Comparison of ENCODE assay signal across 8 cellular contexts in genomic region chr4:244471-244870, GRCh38.
A peak's percentile ranks its signal among the peaks of the same experiment; 100 is the strongest.
DNase-seq lines count a peak whose midpoint lies in the region; ATAC-seq and TF ChIP-seq lines count a peak whose summit lies in the region.

No MANE protein-coding gene starts in this region.

- TF ChIP-seq EP300 in tibial nerve (IDR thresholded peaks at IDR 0.05) = no peak

- H3K4me1 ChIP-seq in DND-41 (ENCODE audit: insufficient read depth, low read length) (peaks cover 5% of the 10 kb centered on the region), tibial nerve (peaks cover 0 to 10% (median 3%) of the 10 kb centered on the region in 4 donors)

- H3K27me3 ChIP-seq in DND-41 (ENCODE audit: insufficient read depth, low read length, poor library complexity) = no peaks in the 10 kb centered on the region
- H3K27me3 ChIP-seq in tibial nerve = no peaks in the 10 kb centered on the region

- no peak overlapping the region for H3K9ac ChIP-seq in DND-41 (ENCODE audit: low read depth, low read length)

- H4K20me1 ChIP-seq in DND-41 (ENCODE audit: insufficient read depth, low read length) = no peaks in the 10 kb centered on the region

- 33 to 36% methylated on average over 7 of the region's 7 CpGs for WGBS in tibial nerve, 2 donors

- no peak overlapping the region for H2AFZ ChIP-seq in DND-41 (ENCODE audit: low read depth, low read length)

- H3K36me3 ChIP-seq in DND-41 (ENCODE audit: insufficient read depth, low read length) = 0 out of 2 replicates have a peak, but pooled peaks cover 8% of the 10 kb centered on the region
- peaks cover 0 to 16% (median 0%) of the 10 kb centered on the region in 3 donors for H3K36me3 ChIP-seq in tibial nerve

- TF ChIP-seq CTCF in DND-41 (IDR thresholded peaks at IDR 0.05; ENCODE audit: borderline replicate concordance, extremely low read depth, low read length, poor library complexity, severe bottlenecking) (peak; percentile 48), VCaP (conservative IDR thresholded peaks at IDR 0.05) (peak; percentile 76), tibial nerve (IDR thresholded peaks at IDR 0.05) (peak; percentile 44 to 73 (median 57))

- TF ChIP-seq POLR2A in tibial nerve (IDR thresholded peaks at IDR 0.05) = no peak

- H3K4me2 ChIP-seq in DND-41 (ENCODE audit: insufficient read depth, low read length) = no peak overlapping the region

- ATAC-seq in DND-41 (ENCODE audit: insufficient read depth, low read depth) = no peak
- ATAC-seq in GM18870 (IDR thresholded peaks at IDR 0.05; ENCODE audit: unreplicated experiment) = no peak
- no peak for ATAC-seq in HG03108 (IDR thresholded peaks at IDR 0.05; ENCODE audit: unreplicated experiment)

- peak; percentile 41 for DNase-seq in DND-41
- peak; percentile 9 for DNase-seq in LHCN-M2 (ENCODE audit: low read depth)
- DNase-seq in cerebellum (ENCODE audit: low spot score) = peak; percentile 19
- peak; percentile 67 for DNase-seq in midbrain (lab: John Stamatoyannopoulos, UW)
- peak in 1 of 2 donors; percentile 71 for DNase-seq in tibial nerve (ENCODE audit: low spot score in 2 of 2)

- H3K27ac ChIP-seq in DND-41 (ENCODE audit: low read length) (no peak overlapping the region), VCaP (no peak overlapping the region), tibial nerve (no peak overlapping the region)

- H3K4me3 ChIP-seq in DND-41 (ENCODE audit: low read depth in 1 of 2, low read length in 2 of 2) = no peak overlapping the region
- no peak overlapping the region for H3K4me3 ChIP-seq in tibial nerve

- H3K79me2 ChIP-seq in DND-41 (ENCODE audit: insufficient read depth, low read length) = no peaks in the 10 kb centered on the region

- H3K9me3 ChIP-seq in DND-41 (ENCODE audit: insufficient read depth, low read length, severe bottlenecking) (peaks cover 52% of the 10 kb centered on the region), tibial nerve (peaks cover 0 to 18% (median 3%) of the 10 kb centered on the region in 4 donors)
